Comparison of ENCODE assay signal across 1 cellular context in genomic region chr9:136761545-136761981, GRCh38.
TF ChIP-seq lines count a peak whose summit lies in the region.

No MANE protein-coding gene starts in this region.

TF ChIP-seq in HepG2, 621 proteins besides CTCF, POLR2A, EP300 and RAD21:
- TF ChIP-seq ZKSCAN5 (CRISPR knock-in tag; IDR thresholded peaks at IDR 0.05): no peak
- TF ChIP-seq WIZ (CRISPR knock-in tag; IDR thresholded peaks at IDR 0.05): no peak
- no peak for TF ChIP-seq DZIP1 (CRISPR knock-in tag; IDR thresholded peaks at IDR 0.05)
- no peak for TF ChIP-seq ZNF564 (CRISPR knock-in tag; IDR thresholded peaks at IDR 0.05)
- TF ChIP-seq FOSL1 (CRISPR knock-in tag; IDR thresholded peaks at IDR 0.05; ENCODE audit: borderline replicate concordance): no peak
- TF ChIP-seq ZFP36 (IDR thresholded peaks at IDR 0.05; ENCODE audit: borderline replicate concordance, low read depth, low read length, partially characterized antibody): peak; percentile 40
- no peak for TF ChIP-seq NR1H2 (CRISPR knock-in tag; IDR thresholded peaks at IDR 0.05; ENCODE audit: borderline replicate concordance, low read depth)
- TF ChIP-seq ZFAT (CRISPR knock-in tag; conservative IDR thresholded peaks at IDR 0.05): no peak
- no peak for TF ChIP-seq HHEX (CRISPR knock-in tag; IDR thresholded peaks at IDR 0.05)
- TF ChIP-seq ZNF563 (CRISPR knock-in tag; IDR thresholded peaks at IDR 0.05): 0 out of 2 replicates have a peak, but pooled peaks have one; percentile 15
- TF ChIP-seq PRDM10 (CRISPR knock-in tag; IDR thresholded peaks at IDR 0.05; ENCODE audit: low read depth): no peak
- TF ChIP-seq CREB1 (IDR thresholded peaks at IDR 0.05): no peak
- no peak for TF ChIP-seq CREB1 (CRISPR knock-in tag; IDR thresholded peaks at IDR 0.05)
- TF ChIP-seq TEAD3 (CRISPR knock-in tag; optimal IDR thresholded peaks at IDR 0.05; ENCODE audit: borderline replicate concordance): no peak
